ENCODE assay signal across 23 cellular contexts in the genomic region with DNA sequence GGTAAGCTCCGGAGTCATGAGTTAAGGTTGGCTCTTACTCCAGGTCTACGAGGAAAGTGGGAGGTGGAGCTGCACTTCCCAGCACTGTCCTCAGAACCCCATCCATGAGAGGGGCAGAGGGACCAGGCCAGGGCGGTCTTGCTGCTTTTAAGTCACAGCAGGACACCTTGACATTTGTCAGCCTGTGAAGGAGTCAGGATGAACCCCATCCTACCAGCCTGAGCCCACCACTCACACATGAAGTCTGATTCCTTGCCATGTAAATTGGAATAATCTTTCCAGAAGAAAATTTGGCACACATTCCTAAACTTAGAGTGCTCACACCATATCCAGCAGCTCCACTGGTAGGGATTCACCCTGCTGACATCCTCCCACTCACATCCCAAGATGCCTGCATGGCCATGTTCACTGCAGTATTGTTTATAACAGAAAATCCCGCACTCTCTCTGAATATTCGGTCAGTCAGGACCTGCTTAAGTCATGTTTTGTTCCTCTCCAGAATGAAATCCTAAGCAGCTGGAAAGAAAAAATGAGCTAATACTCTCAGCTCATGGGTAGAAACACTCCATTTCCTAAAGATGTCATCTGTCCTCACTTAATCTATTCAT.
DNase-seq lines count a peak whose midpoint lies in the region; FAIRE-seq and TF ChIP-seq lines count a peak whose summit lies in the region.
"Had no signal": no experiment of that assay in that cellular context is flagged by ENCODE, and none has a peak within 500 bp of the region (broad histone marks: within the 10 kb centered on the region; RNA-seq: fewer than 3 reads in every experiment).

No MANE protein-coding gene starts in this region.

- H3K9me2 ChIP-seq in GM23248 (ENCODE audit: insufficient read depth): no peaks in the 10 kb centered on the region

- H3K4me3 Mint-ChIP-seq in astrocyte (ENCODE audit: unreplicated experiment): no peak overlapping the region
- H3K4me3 Mint-ChIP-seq: IgD-negative memory B cell had no signal

- FAIRE-seq in astrocyte (lab: Jason Lieb, UNC) (peak; percentile 43), kidney (lab: Jason Lieb, UNC) (no peak)
- FAIRE-seq: GM12892, GM18507, HTR-8/SVneo had no signal

- in situ Hi-C loops in GM23248 (cut with MboI): no loop called here

- H2AFZ ChIP-seq in GM23248: no peak overlapping the region
- H2AFZ ChIP-seq in astrocyte (ENCODE audit: low read depth, low read length): no peak overlapping the region

- no peak overlapping the region for H2BK15ac ChIP-seq in mesendoderm (replicated peaks; ENCODE audit: low read depth)

- H2BK120ac ChIP-seq in mesendoderm (ENCODE audit: low read depth, low read length): no peak overlapping the region

- H3K27me3 ChIP-seq in GM23248 (replicated peaks; ENCODE audit: insufficient read depth) (no peaks in the 10 kb centered on the region), astrocyte (ENCODE audit: insufficient read depth, low read length) (no peaks in the 10 kb centered on the region), suprapubic skin (no peaks in the 10 kb centered on the region), mesendoderm (ENCODE audit: insufficient read depth, low read length, poor library complexity) (no peaks in the 10 kb centered on the region)
- H3K27me3 ChIP-seq: MG63, Peyer's patch had no signal

- no peaks in the 10 kb centered on the region for H3K79me1 ChIP-seq in mesendoderm (ENCODE audit: low read length)

- H3K79me2 ChIP-seq in GM23248 (ENCODE audit: insufficient read depth) (no peaks in the 10 kb centered on the region), astrocyte (ENCODE audit: insufficient read depth, low read length) (no peaks in the 10 kb centered on the region), mesendoderm (ENCODE audit: control insufficient read depth, insufficient read depth, low read length) (no peaks in the 10 kb centered on the region)

- intact Hi-C loops in kidney (cut with DNase I): no loop called here

- H3F3A ChIP-seq in GM23248 (ENCODE audit: insufficient read depth): peaks cover 14% of the 10 kb centered on the region; the same call in 1 of the 2 replicates

- no peak overlapping the region for H3K4ac ChIP-seq in mesendoderm (ENCODE audit: low read depth, low read length)

- no peak overlapping the region for H3K18ac ChIP-seq in mesendoderm (ENCODE audit: low read length)

- H4K8ac ChIP-seq in mesendoderm (ENCODE audit: low read depth, low read length): no peak overlapping the region

- H3K4me2 ChIP-seq in GM23248 (ENCODE audit: unreplicated experiment) (no peak overlapping the region), astrocyte (ENCODE audit: low read length) (no peak overlapping the region), mesendoderm (ENCODE audit: low read length) (no peak overlapping the region)

- H2BK5ac ChIP-seq in mesendoderm (ENCODE audit: low read length): no peak overlapping the region

- H2AK5ac ChIP-seq in mesendoderm (ENCODE audit: low read length): no peak overlapping the region

- no peak overlapping the region for H4K5ac ChIP-seq in mesendoderm (ENCODE audit: low read length)

- no peak overlapping the region for H3K56ac ChIP-seq in mesendoderm (ENCODE audit: low read length)

- no peak overlapping the region for H3K23ac ChIP-seq in mesendoderm (ENCODE audit: low read length)

- no peak overlapping the region for H3K27ac Mint-ChIP-seq in astrocyte (ENCODE audit: unreplicated experiment)
- H3K27ac Mint-ChIP-seq: IgD-negative memory B cell had no signal

- TF ChIP-seq EP300 in suprapubic skin (IDR thresholded peaks at IDR 0.05): no peak

- no peak overlapping the region for H3K9ac ChIP-seq in GM23248
- H3K9ac ChIP-seq in astrocyte (ENCODE audit: low read length): no peak overlapping the region
- no peak overlapping the region for H3K9ac ChIP-seq in kidney (ENCODE audit: low read length in 2 of 2)
- H3K9ac ChIP-seq in mesendoderm (ENCODE audit: low read length): no peak overlapping the region

- H3K36me3 Mint-ChIP-seq in astrocyte (ENCODE audit: low read depth, unreplicated experiment): peaks cover 10% of the 10 kb centered on the region
- H3K36me3 Mint-ChIP-seq: IgD-negative memory B cell had no signal

- no peak overlapping the region for H3K4me3 ChIP-seq in GM23248
- no peak overlapping the region for H3K4me3 ChIP-seq in astrocyte (ENCODE audit: insufficient read depth, low read depth, low read length)
- no peak overlapping the region for H3K4me3 ChIP-seq in kidney (ENCODE audit: low read length in 2 of 2)
- no peak overlapping the region for H3K4me3 ChIP-seq in suprapubic skin
- H3K4me3 ChIP-seq in mesendoderm (ENCODE audit: low read length): no peak overlapping the region
- H3K4me3 ChIP-seq: MG63, Peyer's patch had no signal

- H3K36me3 ChIP-seq in GM23248 (ENCODE audit: low read depth): no peaks in the 10 kb centered on the region
- H3K36me3 ChIP-seq in astrocyte (ENCODE audit: insufficient read depth, low read length): no peaks in the 10 kb centered on the region
- no peaks in the 10 kb centered on the region for H3K36me3 ChIP-seq in kidney (ENCODE audit: control insufficient read depth in 1 of 2, insufficient read depth in 2 of 2, low read length in 2 of 2)
- no peaks in the 10 kb centered on the region for H3K36me3 ChIP-seq in suprapubic skin
- no peaks in the 10 kb centered on the region for H3K36me3 ChIP-seq in mesendoderm (ENCODE audit: control insufficient read depth, insufficient read depth, low read length)
- H3K36me3 ChIP-seq: MG63, Peyer's patch had no signal

- H3K27ac ChIP-seq in GM23248 (no peak overlapping the region), astrocyte (ENCODE audit: low read depth, low read length) (no peak overlapping the region), kidney (ENCODE audit: low read depth in 2 of 2, low read length in 2 of 2) (no peak overlapping the region), suprapubic skin (no peak overlapping the region), mesendoderm (ENCODE audit: low read depth, low read length) (no peak overlapping the region)
- H3K27ac ChIP-seq: Peyer's patch had no signal

- TF ChIP-seq POLR2A in suprapubic skin (IDR thresholded peaks at IDR 0.05): no peak

- 68 to 70% methylated on average over 5 of the region's 5 CpGs for WGBS in GM23248 (ENCODE audit: low coverage in 1 of 2, low lambda C conversion rate in 2 of 2, missing lambda C conversion rate in 2 of 2), 2 experiments
- 82% methylated on average over 5 of the region's 5 CpGs for WGBS in suprapubic skin
- no CpG with 5 or more reads among the region's 5 CpGs for WGBS in mesendoderm (ENCODE audit: extremely low coverage, insufficient coverage, low lambda C conversion rate)

- H3K4me1 ChIP-seq in GM23248 (ENCODE audit: insufficient read depth) (peaks cover 12% of the 10 kb centered on the region), astrocyte (ENCODE audit: insufficient read depth, low read length) (peaks cover 13% of the 10 kb centered on the region), kidney (ENCODE audit: control insufficient read depth in 1 of 2, insufficient read depth in 1 of 2, low read depth in 1 of 2, low read length in 2 of 2) (no peaks in the 10 kb centered on the region), suprapubic skin (no peaks in the 10 kb centered on the region), mesendoderm (ENCODE audit: control insufficient read depth, low read depth, low read length) (no peaks in the 10 kb centered on the region)
- H3K4me1 ChIP-seq: Peyer's patch had no signal

- peak; percentile 35 for DNase-seq in GM23248
- DNase-seq in astrocyte (ENCODE audit: low read depth): no peak
- peak; percentile 43 for DNase-seq in kidney
- DNase-seq in suprapubic skin (ENCODE audit: low spot score in 2 of 2): peak; percentile 32 to 65
- DNase-seq in LoVo (ENCODE audit: low spot score): no peak
- no peak for DNase-seq in NCI-H1694 treated with DMSO at 0.1 percent for 48 hours (lab: John Stamatoyannopoulos, UW)
- no peak for DNase-seq in mesendoderm
- DNase-seq: C1 segment of cervical spinal cord, DMS79, GOT3, Karpas-422, MG63, NCI-H1048, NCI-H1436 treated with DMSO at 0.1 percent for 48 hours, NCI-H2029 treated with DMSO at 0.1 percent for 48 hours, NCI-H2171, NCI-H446, NCI-H69 had no signal

- H3K9me3 Mint-ChIP-seq in astrocyte (ENCODE audit: unreplicated experiment): peaks cover 22% of the 10 kb centered on the region

- H3K4me1 Mint-ChIP-seq in astrocyte (ENCODE audit: low read depth, unreplicated experiment): peaks cover 5% of the 10 kb centered on the region

- peaks cover 12% of the 10 kb centered on the region for H3K27me3 Mint-ChIP-seq in astrocyte (ENCODE audit: low read depth, unreplicated experiment)
- H3K27me3 Mint-ChIP-seq: IgD-negative memory B cell had no signal

- no peaks in the 10 kb centered on the region for H3K9me3 ChIP-seq in GM23248 (ENCODE audit: low read depth)
- no peaks in the 10 kb centered on the region for H3K9me3 ChIP-seq in astrocyte (ENCODE audit: insufficient read depth, low read depth, low read length)
- peaks cover 0 to 7% of the 10 kb centered on the region in 2 donors for H3K9me3 ChIP-seq in kidney (ENCODE audit: control insufficient read depth in 1 of 2, low read length in 2 of 2)
- H3K9me3 ChIP-seq in suprapubic skin: no peaks in the 10 kb centered on the region
- H3K9me3 ChIP-seq: MG63 had no signal

- no peak for TF ChIP-seq CTCF in astrocyte (IDR thresholded peaks at IDR 0.05; ENCODE audit: insufficient read depth, low read depth, low read length)
- no peak for TF ChIP-seq CTCF in kidney (IDR thresholded peaks at IDR 0.05; ENCODE audit: borderline replicate concordance, extremely low read depth, insufficient read depth)
- TF ChIP-seq CTCF in suprapubic skin (IDR thresholded peaks at IDR 0.05): no peak

- H4K20me1 ChIP-seq in GM23248 (ENCODE audit: insufficient read depth) (no peaks in the 10 kb centered on the region), astrocyte (ENCODE audit: insufficient read depth, low read length) (no peaks in the 10 kb centered on the region)

Comparison
In these comparisons a context has a peak if more than half of its experiments do, and no peak if none do; other contexts are left out.
1. DNase-seq: peak in GM23248 (single experiment), kidney (single experiment) and suprapubic skin (2 of 2); none in astrocyte (single experiment), LoVo (single experiment), NCI-H1694 treated with DMSO at 0.1 percent for 48 hours (single experiment) and mesendoderm (single experiment).